Comparison of ENCODE assay signal across 2 cellular contexts in the genomic region with DNA sequence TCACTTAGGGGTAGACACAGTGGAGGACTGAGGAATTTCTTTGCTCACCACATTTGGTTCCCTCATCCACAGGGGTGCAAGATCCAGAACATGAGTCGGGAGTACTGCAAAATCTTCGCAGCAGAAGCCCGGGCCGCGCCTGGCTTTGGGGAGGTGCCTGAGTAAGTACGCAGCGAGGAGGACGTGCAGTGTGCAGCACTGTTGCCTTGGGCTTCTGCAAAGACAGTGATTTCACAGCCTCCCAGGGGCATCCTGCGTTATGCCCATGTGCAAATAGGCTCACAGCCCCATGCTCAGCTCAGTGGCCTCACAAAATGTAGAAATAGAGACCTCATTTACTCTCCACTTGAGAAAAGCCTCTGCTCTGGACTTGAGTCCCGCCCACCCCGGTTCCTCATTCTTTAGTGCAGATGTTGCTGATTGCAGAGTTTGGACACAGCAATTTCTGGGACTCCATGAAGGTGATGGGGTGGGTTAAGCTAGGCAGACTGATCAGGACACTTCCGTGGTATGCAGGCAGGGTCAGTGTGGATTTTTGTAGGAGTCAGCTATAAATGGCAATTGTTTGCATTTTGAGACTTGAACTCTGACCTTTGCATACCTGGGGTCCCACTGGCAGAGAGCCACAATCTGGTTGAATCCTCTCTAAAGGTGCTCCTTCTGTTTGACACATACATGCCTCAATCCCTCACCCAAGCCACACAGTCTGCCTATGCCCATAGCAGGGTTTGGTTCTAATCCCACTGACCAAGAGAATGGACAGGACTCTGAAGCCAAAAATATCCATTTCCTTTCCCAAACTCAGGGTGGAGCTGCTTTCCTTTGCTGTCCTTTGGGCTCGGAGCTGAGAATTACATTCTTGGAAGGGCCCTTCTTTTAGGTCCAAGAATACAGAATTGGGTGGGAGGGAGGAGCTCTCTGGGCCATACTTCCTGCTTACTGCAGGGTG.
TF ChIP-seq lines count a peak whose summit lies in the region.

No MANE protein-coding gene starts in this region.

TF ChIP-seq in H1, 55 proteins besides CTCF, POLR2A, EP300 and RAD21:
- TF ChIP-seq EZH2 (IDR thresholded peaks at IDR 0.05; ENCODE audit: low read depth, low read length, severe bottlenecking), result no peak
- TF ChIP-seq, protein P1, sequence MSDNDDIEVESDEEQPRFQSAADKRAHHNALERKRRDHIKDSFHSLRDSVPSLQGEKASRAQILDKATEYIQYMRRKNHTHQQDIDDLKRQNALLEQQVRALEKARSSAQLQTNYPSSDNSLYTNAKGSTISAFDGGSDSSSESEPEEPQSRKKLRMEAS (IDR thresholded peaks at IDR 0.05), result no peak
- no peak for TF ChIP-seq RNF2 (IDR thresholded peaks at IDR 0.05; ENCODE audit: borderline replicate concordance, low read depth, low read length, missing control alignments, poor library complexity, severe bottlenecking)
TF ChIP-seq in H1: peak in this region for 0.

TF ChIP-seq in liver, 16 proteins besides CTCF, POLR2A, EP300 and RAD21:
- TF ChIP-seq FOXA2 (IDR thresholded peaks at IDR 0.05) (no peak), HNF4G (IDR thresholded peaks at IDR 0.05) (no peak), YY1 (IDR thresholded peaks at IDR 0.05) (no peak), RXRA (IDR thresholded peaks at IDR 0.05) (no peak), SP1 (IDR thresholded peaks at IDR 0.05) (no peak), TAF1 (conservative IDR thresholded peaks at IDR 0.05) (no peak), GABPA (IDR thresholded peaks at IDR 0.05 in 1 of 2, conservative IDR thresholded peaks at IDR 0.05 in 1 of 2) (no peak), FOXA1 (IDR thresholded peaks at IDR 0.05) (no peak), HNF4A (conservative IDR thresholded peaks at IDR 0.05) (no peak), JUND (IDR thresholded peaks at IDR 0.05) (no peak), NR2F2 (IDR thresholded peaks at IDR 0.05) (no peak), EGR1 (IDR thresholded peaks at IDR 0.05; ENCODE audit: low read depth in 2 of 2) (no peak)
- TF ChIP-seq, protein P2, sequence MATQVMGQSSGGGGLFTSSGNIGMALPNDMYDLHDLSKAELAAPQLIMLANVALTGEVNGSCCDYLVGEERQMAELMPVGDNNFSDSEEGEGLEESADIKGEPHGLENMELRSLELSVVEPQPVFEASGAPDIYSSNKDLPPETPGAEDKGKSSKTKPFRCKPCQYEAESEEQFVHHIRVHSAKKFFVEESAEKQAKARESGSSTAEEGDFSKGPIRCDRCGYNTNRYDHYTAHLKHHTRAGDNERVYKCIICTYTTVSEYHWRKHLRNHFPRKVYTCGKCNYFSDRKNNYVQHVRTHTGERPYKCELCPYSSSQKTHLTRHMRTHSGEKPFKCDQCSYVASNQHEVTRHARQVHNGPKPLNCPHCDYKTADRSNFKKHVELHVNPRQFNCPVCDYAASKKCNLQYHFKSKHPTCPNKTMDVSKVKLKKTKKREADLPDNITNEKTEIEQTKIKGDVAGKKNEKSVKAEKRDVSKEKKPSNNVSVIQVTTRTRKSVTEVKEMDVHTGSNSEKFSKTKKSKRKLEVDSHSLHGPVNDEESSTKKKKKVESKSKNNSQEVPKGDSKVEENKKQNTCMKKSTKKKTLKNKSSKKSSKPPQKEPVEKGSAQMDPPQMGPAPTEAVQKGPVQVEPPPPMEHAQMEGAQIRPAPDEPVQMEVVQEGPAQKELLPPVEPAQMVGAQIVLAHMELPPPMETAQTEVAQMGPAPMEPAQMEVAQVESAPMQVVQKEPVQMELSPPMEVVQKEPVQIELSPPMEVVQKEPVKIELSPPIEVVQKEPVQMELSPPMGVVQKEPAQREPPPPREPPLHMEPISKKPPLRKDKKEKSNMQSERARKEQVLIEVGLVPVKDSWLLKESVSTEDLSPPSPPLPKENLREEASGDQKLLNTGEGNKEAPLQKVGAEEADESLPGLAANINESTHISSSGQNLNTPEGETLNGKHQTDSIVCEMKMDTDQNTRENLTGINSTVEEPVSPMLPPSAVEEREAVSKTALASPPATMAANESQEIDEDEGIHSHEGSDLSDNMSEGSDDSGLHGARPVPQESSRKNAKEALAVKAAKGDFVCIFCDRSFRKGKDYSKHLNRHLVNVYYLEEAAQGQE (IDR thresholded peaks at IDR 0.05), result no peak
- TF ChIP-seq, protein P3, sequence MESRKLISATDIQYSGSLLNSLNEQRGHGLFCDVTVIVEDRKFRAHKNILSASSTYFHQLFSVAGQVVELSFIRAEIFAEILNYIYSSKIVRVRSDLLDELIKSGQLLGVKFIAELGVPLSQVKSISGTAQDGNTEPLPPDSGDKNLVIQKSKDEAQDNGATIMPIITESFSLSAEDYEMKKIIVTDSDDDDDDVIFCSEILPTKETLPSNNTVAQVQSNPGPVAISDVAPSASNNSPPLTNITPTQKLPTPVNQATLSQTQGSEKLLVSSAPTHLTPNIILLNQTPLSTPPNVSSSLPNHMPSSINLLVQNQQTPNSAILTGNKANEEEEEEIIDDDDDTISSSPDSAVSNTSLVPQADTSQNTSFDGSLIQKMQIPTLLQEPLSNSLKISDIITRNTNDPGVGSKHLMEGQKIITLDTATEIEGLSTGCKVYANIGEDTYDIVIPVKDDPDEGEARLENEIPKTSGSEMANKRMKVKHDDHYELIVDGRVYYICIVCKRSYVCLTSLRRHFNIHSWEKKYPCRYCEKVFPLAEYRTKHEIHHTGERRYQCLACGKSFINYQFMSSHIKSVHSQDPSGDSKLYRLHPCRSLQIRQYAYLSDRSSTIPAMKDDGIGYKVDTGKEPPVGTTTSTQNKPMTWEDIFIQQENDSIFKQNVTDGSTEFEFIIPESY (IDR thresholded peaks at IDR 0.05), result no peak
- TF ChIP-seq, protein P4, sequence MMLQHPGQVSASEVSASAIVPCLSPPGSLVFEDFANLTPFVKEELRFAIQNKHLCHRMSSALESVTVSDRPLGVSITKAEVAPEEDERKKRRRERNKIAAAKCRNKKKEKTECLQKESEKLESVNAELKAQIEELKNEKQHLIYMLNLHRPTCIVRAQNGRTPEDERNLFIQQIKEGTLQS (IDR thresholded peaks at IDR 0.05), result no peak
- TF ChIP-seq, protein P1 (IDR thresholded peaks at IDR 0.05), result no peak
